8 cellular contexts compared by ENCODE assay signal in the genomic region with DNA sequence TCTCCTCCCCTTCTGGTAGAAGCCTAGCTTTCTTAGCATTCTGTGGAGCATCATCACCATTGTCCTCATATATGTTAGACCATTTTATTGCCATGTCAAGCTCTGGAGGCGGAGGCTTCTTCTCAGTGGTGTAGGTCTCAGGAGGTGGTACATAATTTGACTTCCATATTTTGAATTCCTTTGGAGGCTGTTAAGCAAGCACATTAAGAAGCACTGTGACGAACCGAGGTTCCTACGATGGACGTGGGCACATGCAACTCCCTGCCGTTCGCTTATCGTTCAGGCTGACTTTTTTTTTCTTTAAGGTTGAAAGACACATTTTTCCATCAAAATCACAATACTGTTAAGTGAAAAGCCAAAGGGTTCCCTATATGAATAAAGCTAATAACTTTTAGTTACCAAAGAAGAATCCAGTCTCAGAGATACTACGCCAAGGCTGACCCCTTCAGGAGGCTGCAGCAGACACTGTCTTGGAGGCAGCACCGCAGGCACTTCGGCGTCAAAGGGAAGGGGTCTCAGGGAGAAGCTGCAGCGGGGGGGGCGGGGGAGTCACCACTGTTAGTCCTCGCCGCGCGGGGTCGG. TPM values are rescaled to one million over a fixed set of nuclear protein-coding genes. Genes with fewer than 3 reads are reported as not detected.
DNase-seq lines count a peak whose midpoint lies in the region; ATAC-seq, FAIRE-seq and TF ChIP-seq lines count a peak whose summit lies in the region.

No MANE protein-coding gene starts in this region.

- peaks cover 40% of the 10 kb centered on the region for H3K36me3 ChIP-seq in HUES48 (ENCODE audit: control insufficient read depth, insufficient read depth, low read length)
- peaks cover 44% of the 10 kb centered on the region for H3K36me3 ChIP-seq in mesodermal cell (ENCODE audit: control insufficient read depth, insufficient read depth, low read length)

- H3K27ac ChIP-seq in A549 (peak overlapping the region; percentile 89 to 90), HUES48 (ENCODE audit: low read depth, low read length) (peak overlapping the region; percentile 78), mesodermal cell (ENCODE audit: low read depth, low read length, severe bottlenecking) (peak overlapping the region; percentile 80)

- intact Hi-C loops in MCF 10A (cut with micrococcal nuclease): loop anchor here (1.0 to 2.0 kb wide), 4 partner anchors 17 to 313 kb away; partner anchors contain the start of gene SYDE2

- WGBS in A549 (ENCODE audit: missing lambda C conversion rate): 20% methylated on average over 12 of the region's 19 CpGs
- 0 to 8% methylated on average over 5 to 11 of the region's 19 CpGs for WGBS in mesodermal cell (ENCODE audit: insufficient coverage in 2 of 2), 2 experiments

- no peak for TF ChIP-seq RAD21 in A549 (conservative IDR thresholded peaks at IDR 0.05 in 1 of 2, IDR thresholded peaks at IDR 0.05 in 1 of 2)

- no peak for TF ChIP-seq POLR2A in A549 (IDR thresholded peaks at IDR 0.05; ENCODE audit: low read length)

- peaks cover 26% of the 10 kb centered on the region for H3K4me1 Mint-ChIP-seq in MCF 10A (ENCODE audit: insufficient read depth, unreplicated experiment)

- H3K36me3 Mint-ChIP-seq in MCF 10A (ENCODE audit: insufficient read depth, unreplicated experiment): peaks cover 63% of the 10 kb centered on the region

- peak; percentile 44 to 45 for ATAC-seq in A549

- H3K4me2 ChIP-seq in A549: peak overlapping the region; percentile 84

- H3K27me3 ChIP-seq in HUES48 (ENCODE audit: control insufficient read depth, insufficient read depth, low read length): no peaks in the 10 kb centered on the region

- H3K9ac ChIP-seq in HUES48 (ENCODE audit: low read depth, low read length): no peak overlapping the region

- no TSS peak for BruUV-seq in MCF 10A (replicated peaks; lab: Mats Ljungman, UMichigan)

- POLR2A ChIA-PET in A549 (lab: Yijun Ruan, JAX): interaction anchor here (0.6 to 3.3 kb wide), 7 partner anchors 13 to 314 kb away, joined by 3 to 28 read pairs (median 5); partner anchors contain the start of gene BCL10
- POLR2A ChIA-PET in MCF 10A (lab: Yijun Ruan, JAX): interaction anchor here (0.6 to 7.8 kb wide), 23 partner anchors 11 to 708 kb away, joined by 3 to 131 read pairs (median 5); partner anchors contain the start of genes BCL10, CCN1 and SYDE2

- FAIRE-seq in A549 (lab: Jason Lieb, UNC): no peak

- H3K9me3 Mint-ChIP-seq in MCF 10A (ENCODE audit: unreplicated experiment): peaks cover 6% of the 10 kb centered on the region

- H3K27ac Mint-ChIP-seq in MCF 10A (ENCODE audit: low read depth, unreplicated experiment): peak overlapping the region; percentile 97

- peaks cover 4% of the 10 kb centered on the region; the same call in 1 of the 3 replicates for H3K4me1 ChIP-seq in A549
- H3K4me1 ChIP-seq in HUES48 (ENCODE audit: control insufficient read depth, insufficient read depth, low read length): peaks cover 3% of the 10 kb centered on the region
- H3K4me1 ChIP-seq in mesodermal cell (ENCODE audit: control insufficient read depth, insufficient read depth, low read length, poor library complexity, severe bottlenecking): no peaks in the 10 kb centered on the region

- peaks cover 5% of the 10 kb centered on the region; the same call in 2 of the 3 replicates for H3K9me3 ChIP-seq in A549
- H3K9me3 ChIP-seq in HUES48 (ENCODE audit: control insufficient read depth, insufficient read depth, low read length): 0 out of 2 replicates have a peak, but pooled peaks cover 4% of the 10 kb centered on the region
- peaks cover 7% of the 10 kb centered on the region for H3K9me3 ChIP-seq in mesodermal cell (ENCODE audit: control insufficient read depth, low read length)

- DNase-seq in A549 (ENCODE audit: low read depth in 1 of 2, low spot score in 1 of 2) (no peak), MCF 10A (ENCODE audit: unreplicated experiment) (no peak), DMS53 treated with DMSO at 0.1 percent for 48 hours (lab: John Stamatoyannopoulos, UW; ENCODE audit: unreplicated experiment) (no peak), COR-L47 (lab: John Stamatoyannopoulos, UW) (no peak)
- no peak for DNase-seq in activated CD8-positive, alpha-beta memory T cell treated with anti-CD3 and anti-CD28 coated beads, Interleukin-2, amount 50 U/mL, for 48 hours
- no peak for DNase-seq in effector CD4-positive, alpha-beta T cell

- no peak for TF ChIP-seq EP300 in A549 (IDR thresholded peaks at IDR 0.05)

- H3K4me3 ChIP-seq in A549 (peak overlapping the region; percentile 98), HUES48 (ENCODE audit: low read depth, low read length) (peak overlapping the region; percentile 99), mesodermal cell (ENCODE audit: extremely low read depth, insufficient read depth, low read length, poor library complexity, severe bottlenecking) (peak overlapping the region; percentile 90)

- TF ChIP-seq CTCF in A549 (IDR thresholded peaks at IDR 0.05) (no peak), MCF 10A (IDR thresholded peaks at IDR 0.05; ENCODE audit: unreplicated experiment) (no peak)

- CTCF ChIA-PET in A549 (lab: Yijun Ruan, JAX) (interaction anchor here (0.7 to 4.4 kb wide), 24 partner anchors 8 to 434 kb away, joined by 3 to 47 read pairs (median 5); partner anchors contain the start of gene BCL10), MCF 10A (lab: Yijun Ruan, JAX) (interaction anchor here (0.6 to 6.2 kb wide), 59 partner anchors 9 to 1896 kb away, joined by 3 to 111 read pairs (median 5); partner anchors contain the start of genes BCL10 and SYDE2)

- peak overlapping the region; percentile 88 for H3K4me3 Mint-ChIP-seq in MCF 10A (ENCODE audit: unreplicated experiment)

- H3K27me3 Mint-ChIP-seq in MCF 10A (ENCODE audit: insufficient read depth, unreplicated experiment): no peaks in the 10 kb centered on the region

TF ChIP-seq in A549, 52 proteins besides CTCF, POLR2A, EP300 and RAD21 (continues in another document):
- TF ChIP-seq, protein P1, sequence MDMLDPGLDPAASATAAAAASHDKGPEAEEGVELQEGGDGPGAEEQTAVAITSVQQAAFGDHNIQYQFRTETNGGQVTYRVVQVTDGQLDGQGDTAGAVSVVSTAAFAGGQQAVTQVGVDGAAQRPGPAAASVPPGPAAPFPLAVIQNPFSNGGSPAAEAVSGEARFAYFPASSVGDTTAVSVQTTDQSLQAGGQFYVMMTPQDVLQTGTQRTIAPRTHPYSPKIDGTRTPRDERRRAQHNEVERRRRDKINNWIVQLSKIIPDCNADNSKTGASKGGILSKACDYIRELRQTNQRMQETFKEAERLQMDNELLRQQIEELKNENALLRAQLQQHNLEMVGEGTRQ (IDR thresholded peaks at IDR 0.05): no peak
- TF ChIP-seq, protein P2, sequence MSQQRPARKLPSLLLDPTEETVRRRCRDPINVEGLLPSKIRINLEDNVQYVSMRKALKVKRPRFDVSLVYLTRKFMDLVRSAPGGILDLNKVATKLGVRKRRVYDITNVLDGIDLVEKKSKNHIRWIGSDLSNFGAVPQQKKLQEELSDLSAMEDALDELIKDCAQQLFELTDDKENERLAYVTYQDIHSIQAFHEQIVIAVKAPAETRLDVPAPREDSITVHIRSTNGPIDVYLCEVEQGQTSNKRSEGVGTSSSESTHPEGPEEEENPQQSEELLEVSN (IDR thresholded peaks at IDR 0.05; ENCODE audit: borderline replicate concordance, low read depth): no peak
- TF ChIP-seq ZC3H11A (IDR thresholded peaks at IDR 0.05): no peak
- TF ChIP-seq FOSB (CRISPR knock-in tag; IDR thresholded peaks at IDR 0.05): no peak
- no peak for TF ChIP-seq EHMT2 (IDR thresholded peaks at IDR 0.05; ENCODE audit: low read depth)
- TF ChIP-seq HDAC2 (IDR thresholded peaks at IDR 0.05): no peak
- no peak for TF ChIP-seq FOSL2 (IDR thresholded peaks at IDR 0.05)
- no peak for TF ChIP-seq FOSL2 (CRISPR knock-in tag; IDR thresholded peaks at IDR 0.05)
- TF ChIP-seq GATA3 (IDR thresholded peaks at IDR 0.05; ENCODE audit: borderline replicate concordance): no peak
- no peak for TF ChIP-seq RFX5 (IDR thresholded peaks at IDR 0.05)
- no peak for TF ChIP-seq NFE2L2 (conservative IDR thresholded peaks at IDR 0.05; ENCODE audit: low read length)
- TF ChIP-seq CEBPB (IDR thresholded peaks at IDR 0.05): no peak
- no peak for TF ChIP-seq MYC (IDR thresholded peaks at IDR 0.05; ENCODE audit: borderline replicate concordance, low read length)

RNA-seq across cellular contexts. Expression of gene C1orf52, which starts 0.8 kb away (rescaled TPM):
- polyA plus RNA-seq in A549 (2011; rRNA removed) (19.7 and 22.4 TPM in 2 replicates), A549 (2017; fragmentation: RNase III; extraction: RNeasy Plus Mini Kit Qiagen cat#74134 plus additional on column Dnase treatment) (12.2 to 14.8 TPM (median 12.3 TPM) in 3 replicates)
- polyA plus RNA-seq in A549 (2012; cell fraction: cytosol; rRNA removed): 11.1 and 11.6 TPM in 2 replicates
- 10.3 and 13.7 TPM in 2 replicates for polyA plus RNA-seq in A549 (2012; cell fraction: nucleus; rRNA removed)
- 9.1 and 10.4 TPM in 2 replicates for polyA minus RNA-seq in A549 (2011; rRNA and poly(A)+ RNA removed)
- total RNA-seq in MCF 10A (2022): 29.6 and 31.7 TPM in 2 replicates
- 38.3 TPM for polyA plus RNA-seq in mesodermal cell (2013, experiment 1 of 2)
- 40.3 TPM for polyA plus RNA-seq in mesodermal cell (2013, experiment 2 of 2)

RNA-seq across cellular contexts. Expression of gene BCL10, which starts 17.8 kb away (rescaled TPM):
- polyA plus RNA-seq in A549 (2011; rRNA removed): 12.7 and 15.5 TPM in 2 replicates
- polyA plus RNA-seq in A549 (2012; cell fraction: cytosol; rRNA removed): 3.6 and 4.3 TPM in 2 replicates
- 2.3 and 2.9 TPM in 2 replicates for polyA plus RNA-seq in A549 (2012; cell fraction: nucleus; rRNA removed)
- polyA plus RNA-seq in A549 (2017; fragmentation: RNase III; extraction: RNeasy Plus Mini Kit Qiagen cat#74134 plus additional on column Dnase treatment): 8.4 to 9.8 TPM (median 8.9 TPM) in 3 replicates
- polyA minus RNA-seq in A549 (2011; rRNA and poly(A)+ RNA removed): 19.5 and 20.4 TPM in 2 replicates
- total RNA-seq in MCF 10A (2022): 43.9 and 55.8 TPM in 2 replicates
- 21.2 TPM for polyA plus RNA-seq in mesodermal cell (2013, experiment 1 of 2)
- polyA plus RNA-seq in mesodermal cell (2013, experiment 2 of 2): 22.0 TPM

RNA-seq across cellular contexts. Expression of gene SYDE2, which starts 57.8 kb away (rescaled TPM):
- polyA plus RNA-seq in A549 (2011; rRNA removed) (2.2 and 2.6 TPM in 2 replicates), A549 (2017; fragmentation: RNase III; extraction: RNeasy Plus Mini Kit Qiagen cat#74134 plus additional on column Dnase treatment) (0.83 to 1.2 TPM (median 0.92 TPM) in 3 replicates)
- 0.66 and 0.75 TPM in 2 replicates for polyA plus RNA-seq in A549 (2012; cell fraction: cytosol; rRNA removed)
- polyA plus RNA-seq in A549 (2012; cell fraction: nucleus; rRNA removed): 0.56 and 0.72 TPM in 2 replicates
- 3.6 and 4.2 TPM in 2 replicates for polyA minus RNA-seq in A549 (2011; rRNA and poly(A)+ RNA removed)
- total RNA-seq in MCF 10A (2022): 4.3 and 5.9 TPM in 2 replicates
- 7.2 TPM for polyA plus RNA-seq in mesodermal cell (2013, experiment 1 of 2)
- 9.5 TPM for polyA plus RNA-seq in mesodermal cell (2013, experiment 2 of 2)
